In the genomic region with DNA sequence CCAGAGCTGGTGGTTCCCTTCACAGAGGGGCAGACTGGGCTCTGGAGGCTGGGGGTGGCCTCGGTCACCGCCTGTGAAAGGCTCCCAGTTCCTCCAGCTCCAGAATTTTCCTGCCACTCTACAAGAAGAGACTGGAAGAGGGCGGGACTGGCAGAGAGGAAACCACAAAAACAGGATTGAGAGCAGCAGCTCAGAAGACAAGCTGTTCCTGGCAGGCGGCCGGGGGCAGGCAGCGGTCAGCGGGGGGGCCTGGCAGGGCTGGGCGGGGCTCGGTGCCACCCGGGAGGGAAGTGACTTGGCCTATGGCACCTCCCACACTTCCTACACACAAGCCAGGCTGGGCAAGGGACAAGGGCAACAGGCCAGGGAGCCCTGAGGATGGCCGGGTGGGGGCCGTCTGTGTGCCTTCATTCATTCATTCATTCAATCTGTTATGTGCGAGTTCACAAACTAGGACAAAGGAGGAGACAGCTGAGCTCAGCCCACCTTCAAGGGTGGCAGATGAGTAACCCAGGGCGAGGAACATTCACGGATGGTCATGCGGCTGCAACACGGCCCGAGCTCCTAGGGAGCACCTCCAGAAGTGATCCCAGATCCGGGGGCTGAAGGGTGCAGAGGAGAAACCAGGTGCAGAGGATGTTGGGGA, we compare ENCODE assay signal across 8 cellular contexts. TPM values are rescaled to one million over a fixed set of nuclear protein-coding genes. Genes with fewer than 3 reads are reported as not detected.
DNase-seq lines count a peak whose midpoint lies in the region; ATAC-seq, FAIRE-seq and TF ChIP-seq lines count a peak whose summit lies in the region.

No MANE protein-coding gene starts in this region.

- H3K27ac ChIP-seq in KMS-11 (peak overlapping the region; percentile 51), SJCRH30 (peak overlapping the region; percentile 39), keratinocyte (ENCODE audit: control insufficient read depth, insufficient read depth, low read length) (peak overlapping the region; percentile 74), small intestine (ENCODE audit: low read depth in 1 of 2, low read length in 1 of 2) (peak overlapping the region; percentile 90 to 97)

- 5 to 8% (median 8%) methylated on average over 18 to 19 of the region's 19 CpGs for WGBS in small intestine, 3 donors

- no peak for TF ChIP-seq CTCF in KMS-11 (conservative IDR thresholded peaks at IDR 0.05; ENCODE audit: low read depth, low read length)
- no peak for TF ChIP-seq CTCF in cardiac fibroblast (IDR thresholded peaks at IDR 0.05; ENCODE audit: low read depth, low read length)
- TF ChIP-seq CTCF in keratinocyte (optimal IDR thresholded peaks at IDR 0.05 in 1 of 3, IDR thresholded peaks at IDR 0.05 in 1 of 3, conservative IDR thresholded peaks at IDR 0.05 in 1 of 3; ENCODE audit: extremely low read depth in 1 of 3, insufficient read depth in 2 of 3, low read length in 3 of 3) = no peak

- no peaks in the 10 kb centered on the region for H3K9me3 ChIP-seq in SJCRH30 (replicated peaks)
- H3K9me3 ChIP-seq in keratinocyte (ENCODE audit: control insufficient read depth, low read depth, low read length) = no peaks in the 10 kb centered on the region
- no peaks in the 10 kb centered on the region for H3K9me3 ChIP-seq in small intestine (ENCODE audit: control insufficient read depth, low read depth)

- FAIRE-seq in keratinocyte (lab: Jason Lieb, UNC) (peak; percentile 86), small intestine (lab: Jason Lieb, UNC) (no peak)

- H3K79me2 ChIP-seq in KMS-11 (ENCODE audit: insufficient read depth, low read depth) (no peaks in the 10 kb centered on the region; the same call in 1 of the 2 replicates), keratinocyte (ENCODE audit: control insufficient read depth, insufficient read depth, low read length) (no peaks in the 10 kb centered on the region)

- peak overlapping the region; percentile 64; the same call in 1 of the 2 replicates for H2AFZ ChIP-seq in KMS-11 (ENCODE audit: low read depth)
- H2AFZ ChIP-seq in keratinocyte (ENCODE audit: control insufficient read depth, low read length) = peak overlapping the region; percentile 65

- DNase-seq in COR-L47 (lab: John Stamatoyannopoulos, UW) (peak; percentile 83), SJCRH30 (peak; percentile 84 to 87), cardiac fibroblast (ENCODE audit: low read depth in 2 of 2) (peak; percentile 84 to 93), keratinocyte (ENCODE audit: low read depth, low spot score) (no peak), small intestine (peak; percentile 94)

- H3K4me2 ChIP-seq in KMS-11 = peak overlapping the region; percentile 70
- H3K4me2 ChIP-seq in keratinocyte (ENCODE audit: control insufficient read depth, extremely low read depth, insufficient read depth, low read depth, low read length) = peak overlapping the region; percentile 83

- no peak for ATAC-seq in HG03457 (IDR thresholded peaks at IDR 0.05; ENCODE audit: unreplicated experiment)
- no peak for ATAC-seq in HG03342 (IDR thresholded peaks at IDR 0.05; ENCODE audit: unreplicated experiment)

- no peaks in the 10 kb centered on the region for H3K27me3 ChIP-seq in KMS-11 (ENCODE audit: insufficient read depth, low read depth)
- no peaks in the 10 kb centered on the region for H3K27me3 ChIP-seq in SJCRH30
- H3K27me3 ChIP-seq in keratinocyte (ENCODE audit: control insufficient read depth, extremely low read depth, insufficient read depth, low read length) = no peaks in the 10 kb centered on the region
- H3K27me3 ChIP-seq in small intestine (ENCODE audit: control insufficient read depth in 2 of 2, insufficient read depth in 2 of 2, low read length in 2 of 2) = no peaks in the 10 kb centered on the region

- dilution Hi-C loops in keratinocyte (cut with MboI; ENCODE audit: extremely low pct_ligation_motif_present, low sequenced_read_pairs) = no loop called here

- H3K4me1 ChIP-seq in KMS-11 (ENCODE audit: low read depth, poor library complexity, severe bottlenecking) = peaks cover 32% of the 10 kb centered on the region
- H3K4me1 ChIP-seq in SJCRH30 = peaks cover 10% of the 10 kb centered on the region; the same call in 1 of the 2 replicates
- H3K4me1 ChIP-seq in keratinocyte (ENCODE audit: control insufficient read depth, extremely low read depth, insufficient read depth, low read length) = peaks cover 23% of the 10 kb centered on the region
- peaks cover 0 to 6% of the 10 kb centered on the region in 2 donors for H3K4me1 ChIP-seq in small intestine (ENCODE audit: control insufficient read depth in 2 of 2, insufficient read depth in 1 of 2, low read depth in 1 of 2, low read length in 1 of 2)

- H3K36me3 ChIP-seq in KMS-11 (ENCODE audit: insufficient read depth) = no peaks in the 10 kb centered on the region
- no peaks in the 10 kb centered on the region for H3K36me3 ChIP-seq in SJCRH30
- no peaks in the 10 kb centered on the region for H3K36me3 ChIP-seq in keratinocyte (ENCODE audit: control insufficient read depth in 2 of 2, extremely low read depth in 1 of 2, insufficient read depth in 2 of 2, low read length in 2 of 2)
- H3K36me3 ChIP-seq in small intestine (ENCODE audit: control insufficient read depth in 2 of 2, insufficient read depth in 2 of 2, low read length in 2 of 2) = no peaks in the 10 kb centered on the region

- H3K9ac ChIP-seq in KMS-11 (peak overlapping the region; percentile 25; the same call in 1 of the 2 replicates), keratinocyte (ENCODE audit: control insufficient read depth, extremely low read depth, insufficient read depth, low read length) (peak overlapping the region; percentile 70)

- no peaks in the 10 kb centered on the region for H3K9me1 ChIP-seq in keratinocyte (ENCODE audit: control insufficient read depth, extremely low read depth, insufficient read depth, low read length)

- no peak overlapping the region for H3K4me3 ChIP-seq in KMS-11 (IDR thresholded peaks at IDR 0.05; ENCODE audit: insufficient read depth, low read depth, low read length)
- H3K4me3 ChIP-seq in SJCRH30 = peak overlapping the region; percentile 9
- H3K4me3 ChIP-seq in cardiac fibroblast (replicated peaks in 1 of 2; ENCODE audit: low read depth in 2 of 2, low read length in 2 of 2) = no peak overlapping the region
- H3K4me3 ChIP-seq in keratinocyte (ENCODE audit: control insufficient read depth in 2 of 3, extremely low read depth in 1 of 3, insufficient read depth in 2 of 3, low read depth in 1 of 3, low read length in 3 of 3) = peak overlapping the region in 2 of 3 experiments; percentile 24 to 47
- no peak overlapping the region for H3K4me3 ChIP-seq in small intestine (ENCODE audit: low read depth in 1 of 2, low read length in 2 of 2)

- H4K20me1 ChIP-seq in KMS-11 (ENCODE audit: insufficient read depth) (no peaks in the 10 kb centered on the region), keratinocyte (ENCODE audit: control insufficient read depth, extremely low read depth, insufficient read depth, low read length) (no peaks in the 10 kb centered on the region)

RNA-seq across cellular contexts. Expression of gene BTBD2, which starts 16.9 kb away (rescaled TPM):
- total RNA-seq in SJCRH30 (2014; rRNA removed; shearing (Covaris generic)) = 13.9 and 16.2 TPM in 2 replicates
- polyA plus RNA-seq in keratinocyte = 19.2 to 24.7 TPM (median 22.3 TPM) in 3 replicates
- polyA plus RNA-seq in keratinocyte (2011; ENCODE audit: low read depth) = 8.6 TPM
- polyA plus RNA-seq in keratinocyte (2011; cell fraction: cytosol; rRNA removed) = 11.0 and 32.9 TPM in 2 replicates
- polyA plus RNA-seq in keratinocyte (2011; cell fraction: nucleus; rRNA removed) = 14.9 and 23.3 TPM in 2 replicates
- polyA plus RNA-seq in keratinocyte (2012; ENCODE audit: low replicate concordance) = 25.2 and 57.3 TPM in 2 replicates
- 17.0 to 54.3 TPM (median 18.8 TPM) in 3 replicates for polyA minus RNA-seq in keratinocyte
- polyA minus RNA-seq in keratinocyte (2011; cell fraction: cytosol; rRNA and poly(A)+ RNA removed) = 68.1 TPM
- 18.3 and 19.4 TPM in 2 replicates for polyA minus RNA-seq in keratinocyte (2011; cell fraction: nucleus; rRNA and poly(A)+ RNA removed)
- 10 to 100 TPM; 32.7 to 60.9 (median 45.2) TPM for polyA plus RNA-seq in small intestine

RNA-seq across cellular contexts. Expression of gene MKNK2, which starts 18.6 kb away (rescaled TPM):
- 33.2 and 34.5 TPM in 2 replicates for total RNA-seq in SJCRH30 (2014; rRNA removed; shearing (Covaris generic))
- 64.0 to 113 TPM (median 88.3 TPM) in 3 replicates for polyA plus RNA-seq in keratinocyte
- 155 TPM for polyA plus RNA-seq in keratinocyte (2011; ENCODE audit: low read depth)
- polyA plus RNA-seq in keratinocyte (2011; cell fraction: cytosol; rRNA removed) = 54.2 and 95.8 TPM in 2 replicates
- polyA plus RNA-seq in keratinocyte (2011; cell fraction: nucleus; rRNA removed) = 87.3 and 99.2 TPM in 2 replicates
- 101 and 231 TPM in 2 replicates for polyA plus RNA-seq in keratinocyte (2012; ENCODE audit: low replicate concordance)
- polyA minus RNA-seq in keratinocyte = 111 to 139 TPM (median 130 TPM) in 3 replicates
- 391 TPM for polyA minus RNA-seq in keratinocyte (2011; cell fraction: cytosol; rRNA and poly(A)+ RNA removed)
- polyA minus RNA-seq in keratinocyte (2011; cell fraction: nucleus; rRNA and poly(A)+ RNA removed) = 86.2 and 87.5 TPM in 2 replicates
- polyA plus RNA-seq in small intestine = 10 to 100 TPM; 47.6 to 97.7 (median 80.1) TPM

Comparison
In these comparisons a context has a peak if more than half of its experiments do, and no peak if none do; other contexts are left out.
1. H3K27ac ChIP-seq: peak in every context shown above with its lines; median percentile 94 in small intestine; 74 in keratinocyte; 51 in KMS-11; 39 in SJCRH30.
2. H3K4me3 ChIP-seq: peak in SJCRH30 (single experiment) and keratinocyte (2 of 3); none in KMS-11 (single experiment), cardiac fibroblast (0 of 2) and small intestine (0 of 2).